ENCODE assay signal across 17 cellular contexts in the genomic region with DNA sequence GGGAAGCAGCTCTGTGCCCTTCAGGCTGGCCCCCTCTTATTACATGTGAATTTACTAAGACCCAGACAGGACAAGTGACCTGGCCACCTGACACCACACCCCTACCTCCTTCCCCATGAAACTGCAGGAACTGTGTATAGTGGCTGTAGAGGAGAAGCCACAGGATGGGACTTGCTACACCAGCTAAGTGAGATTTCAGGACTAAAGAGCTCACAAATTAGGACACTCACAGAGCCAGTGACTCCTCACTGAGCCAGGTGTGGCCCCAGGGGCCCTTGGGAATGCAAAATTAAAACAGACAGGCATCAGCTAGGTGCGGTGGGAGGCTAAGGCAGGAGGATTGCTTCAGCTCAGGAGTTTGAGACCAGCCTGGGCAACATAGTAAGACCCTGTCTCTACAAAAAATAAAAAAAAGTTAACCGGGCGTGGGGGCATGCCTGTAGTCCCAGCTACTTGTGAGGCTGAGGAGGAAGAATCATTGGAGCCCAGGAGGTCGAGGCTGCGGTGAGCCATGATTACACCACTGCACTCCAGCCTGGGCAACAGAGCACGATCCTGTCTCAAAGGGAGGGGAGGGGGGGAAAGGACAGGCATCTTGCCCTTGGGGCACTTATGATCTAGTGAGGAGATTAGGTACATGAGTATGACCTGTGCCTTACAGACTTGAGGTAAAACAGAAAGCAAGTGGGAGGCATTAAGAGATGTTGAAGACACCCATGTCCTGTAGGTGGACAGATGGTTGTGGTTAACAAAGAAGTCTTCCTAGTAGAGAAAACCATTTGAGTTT. TPM values are rescaled to one million over a fixed set of nuclear protein-coding genes. Genes with fewer than 3 reads are reported as not detected.
DNase-seq lines count a peak whose midpoint lies in the region; ATAC-seq, FAIRE-seq and TF ChIP-seq lines count a peak whose summit lies in the region.
"Had no signal": no experiment of that assay in that cellular context is flagged by ENCODE, and none has a peak within 500 bp of the region (broad histone marks: within the 10 kb centered on the region; RNA-seq: fewer than 3 reads in every experiment).

No MANE protein-coding gene starts in this region.

- peak overlapping the region; percentile 29 for H3K27ac Mint-ChIP-seq in central memory CD8-positive, alpha-beta T cell (ENCODE audit: low read depth)
- H3K27ac Mint-ChIP-seq in neural progenitor cell, result peak overlapping the region; percentile 22
- H3K27ac Mint-ChIP-seq in stimulated activated naive B cell treated with anti-CD40 and anti-IgM and Interleukin-4, amounts not matched to agents 10 μg/mL and 1 μg/mL and 100 μg/mL, for 72 hours, result peak overlapping the region; percentile 2

- H3K9me3 Mint-ChIP-seq in central memory CD8-positive, alpha-beta T cell, result no peaks in the 10 kb centered on the region
- H3K9me3 Mint-ChIP-seq in neural progenitor cell, result no peaks in the 10 kb centered on the region
- H3K9me3 Mint-ChIP-seq in stimulated activated naive B cell treated with anti-CD40 and anti-IgM and Interleukin-4, amounts not matched to agents 10 μg/mL and 1 μg/mL and 100 μg/mL, for 72 hours, result no peaks in the 10 kb centered on the region

- no peak overlapping the region for H3K4me2 ChIP-seq in HepG2 (ENCODE audit: low read depth, low read length)
- no peak overlapping the region for H3K4me2 ChIP-seq in neural progenitor cell
- H3K4me2 ChIP-seq: A549; BLaER1 treated with 17β-estradiol and CSF1 and Interleukin-3, amounts not matched to agents 10 nM and 100 nM had no signal

- H3K4me3 ChIP-seq in HepG2 (replicated peaks in 1 of 3; ENCODE audit: insufficient read depth in 1 of 3, low read depth in 2 of 3, low read length in 3 of 3) (no peak overlapping the region), right lobe of liver (no peak overlapping the region), neural progenitor cell (no peak overlapping the region)
- H3K4me3 ChIP-seq: A549; BLaER1 treated with 17β-estradiol and CSF1 and Interleukin-3, amounts not matched to agents 10 nM and 100 nM; Peyer's patch had no signal

- no peaks in the 10 kb centered on the region for H3K9me3 ChIP-seq in HepG2 (ENCODE audit: low read length)
- no peaks in the 10 kb centered on the region for H3K9me3 ChIP-seq in right lobe of liver
- H3K9me3 ChIP-seq in neural progenitor cell (ENCODE audit: low read depth), result no peaks in the 10 kb centered on the region
- H3K9me3 ChIP-seq: A549; BLaER1 treated with 17β-estradiol and CSF1 and Interleukin-3, amounts not matched to agents 10 nM and 100 nM; Peyer's patch had no signal

- WGBS in HepG2 (ENCODE audit: low lambda C conversion rate), result 95% methylated on average over 6 of the region's 6 CpGs
- WGBS in right lobe of liver (ENCODE audit: insufficient coverage, low coverage, low lambda C conversion rate, missing lambda C conversion rate), result 89% methylated on average over 6 of the region's 6 CpGs

- FAIRE-seq in HepG2 (lab: Jason Lieb, UNC), result no peak
- FAIRE-seq: A549 had no signal

- no peak for DNase-seq in HepG2 (ENCODE audit: low spot score)
- DNase-seq in right lobe of liver, result no peak
- no peak for DNase-seq in central memory CD8-positive, alpha-beta T cell (ENCODE audit: low spot score in 2 of 2)
- DNase-seq in neural progenitor cell (ENCODE audit: low spot score), result no peak
- no peak for DNase-seq in stimulated activated naive B cell treated with anti-CD40 and anti-IgM and Interleukin-4, amounts not matched to agents 10 μg/mL and 1 μg/mL and 100 μg/mL, for 72 hours
- DNase-seq in KG1 (lab: John Stamatoyannopoulos, UW), result no peak
- DNase-seq in NCI-H524 treated with DMSO at 0.1 percent for 48 hours (lab: John Stamatoyannopoulos, UW), result no peak
- DNase-seq in SKM-1 treated with dmso at 0.1 percent for 144 hours (lab: John Stamatoyannopoulos, UW; ENCODE audit: unreplicated experiment), result no peak
- DNase-seq: DMS79 treated with DMSO at 0.1 percent for 48 hours, KBM-7, NCI-H1436 treated with DMSO at 0.1 percent for 48 hours, NCI-H2029 treated with DMSO at 0.1 percent for 48 hours, Peyer's patch, SHP77 treated with DMSO at 0.1 percent for 48 hours had no signal

- no peak for TF ChIP-seq POLR2A in HepG2 (IDR thresholded peaks at IDR 0.05; ENCODE audit: insufficient read depth in 1 of 2, low read depth in 2 of 2, low read length in 2 of 2)
- no peak for TF ChIP-seq POLR2A in right lobe of liver (IDR thresholded peaks at IDR 0.05)

- H3K36me3 ChIP-seq in HepG2 (replicated peaks in 1 of 2; ENCODE audit: control insufficient read depth in 1 of 2, insufficient read depth in 2 of 2, low read length in 2 of 2), result peaks cover 10 to 13% of the 10 kb centered on the region in 2 experiments; a peak in 3 of 5 replicates
- no peaks in the 10 kb centered on the region for H3K36me3 ChIP-seq in right lobe of liver
- H3K36me3 ChIP-seq in neural progenitor cell, result no peaks in the 10 kb centered on the region
- H3K36me3 ChIP-seq: Peyer's patch had no signal

- peaks cover 5% of the 10 kb centered on the region for H3F3A ChIP-seq in neural progenitor cell (ENCODE audit: low read depth)

- H4K20me1 ChIP-seq in HepG2 (ENCODE audit: insufficient read depth, low read length) (no peaks in the 10 kb centered on the region), neural progenitor cell (ENCODE audit: low read depth) (peaks cover 3% of the 10 kb centered on the region)

- H3K4me1 Mint-ChIP-seq in central memory CD8-positive, alpha-beta T cell, result peaks cover 12% of the 10 kb centered on the region
- peaks cover 31% of the 10 kb centered on the region for H3K4me1 Mint-ChIP-seq in neural progenitor cell
- H3K4me1 Mint-ChIP-seq in stimulated activated naive B cell treated with anti-CD40 and anti-IgM and Interleukin-4, amounts not matched to agents 10 μg/mL and 1 μg/mL and 100 μg/mL, for 72 hours, result peaks cover 0 to 3% of the 10 kb centered on the region in 2 donors

- H2AFZ ChIP-seq in HepG2 (ENCODE audit: low read length) (no peak overlapping the region), neural progenitor cell (replicated peaks) (no peak overlapping the region)

- TF ChIP-seq CTCF in HepG2 (CRISPR knock-in tag; IDR thresholded peaks at IDR 0.05), result no peak
- no peak for TF ChIP-seq CTCF in right lobe of liver (IDR thresholded peaks at IDR 0.05)
- no peak for TF ChIP-seq CTCF in neural progenitor cell (IDR thresholded peaks at IDR 0.05)

- TF ChIP-seq EP300 in HepG2 (IDR thresholded peaks at IDR 0.05; ENCODE audit: low read depth in 2 of 2, low read length in 2 of 2) (no peak), HepG2 (CRISPR knock-in tag; IDR thresholded peaks at IDR 0.05; ENCODE audit: borderline replicate concordance) (no peak)

- intact Hi-C loops in HepG2 (cut with micrococcal nuclease; ENCODE audit: unreplicated experiment), result no loop called here
- intact Hi-C loops in right lobe of liver (cut with DNase I), result loop anchor here in 1 of 2 donors (10.0 kb wide), 1 partner anchor 243 kb away; no protein-coding TSS in a partner anchor

- H3K27me3 ChIP-seq in HepG2 (ENCODE audit: control insufficient read depth in 1 of 2, insufficient read depth in 2 of 2, low read length in 2 of 2), result no peaks in the 10 kb centered on the region
- no peaks in the 10 kb centered on the region for H3K27me3 ChIP-seq in right lobe of liver
- no peaks in the 10 kb centered on the region for H3K27me3 ChIP-seq in neural progenitor cell
- H3K27me3 ChIP-seq: BLaER1 treated with 17β-estradiol and CSF1 and Interleukin-3, amounts not matched to agents 10 nM and 100 nM; Peyer's patch had no signal

- peaks cover 42% of the 10 kb centered on the region for H3K4me1 ChIP-seq in HepG2 (ENCODE audit: insufficient read depth, low read length)
- H3K4me1 ChIP-seq in right lobe of liver, result peaks cover 0 to 20% (median 0%) of the 10 kb centered on the region in 4 donors
- H3K4me1 ChIP-seq in neural progenitor cell, result no peaks in the 10 kb centered on the region

- in situ Hi-C loops in HepG2 (cut with HindIII; ENCODE audit: extremely low pct_ligation_motif_present, low pct_unique_long_range_greater_than_20kb), result no loop called here

- H3K9ac ChIP-seq in HepG2 (ENCODE audit: insufficient read depth, low read depth, low read length), result no peak overlapping the region
- H3K9ac ChIP-seq in neural progenitor cell, result no peak overlapping the region

- CTCF ChIA-PET in HepG2 (lab: Yijun Ruan, JAX; ENCODE audit: low intra/inter-chr PET ratio, low total read pairs), result no interaction called here

- H3K27ac ChIP-seq in HepG2 (ENCODE audit: extremely low read length, insufficient read depth, low read length), result no peak overlapping the region
- H3K27ac ChIP-seq in right lobe of liver, result no peak overlapping the region
- H3K27ac ChIP-seq in neural progenitor cell, result no peak overlapping the region
- H3K27ac ChIP-seq: A549; BLaER1 treated with 17β-estradiol and CSF1 and Interleukin-3, amounts not matched to agents 10 nM and 100 nM; Peyer's patch had no signal

- no peaks in the 10 kb centered on the region for H3K79me2 ChIP-seq in HepG2 (ENCODE audit: insufficient read depth, low read length)
- H3K79me2 ChIP-seq in neural progenitor cell (ENCODE audit: low read depth), result no peaks in the 10 kb centered on the region

- no peaks in the 10 kb centered on the region for H3K36me3 Mint-ChIP-seq in central memory CD8-positive, alpha-beta T cell (ENCODE audit: insufficient read depth)
- peaks cover 7% of the 10 kb centered on the region for H3K36me3 Mint-ChIP-seq in neural progenitor cell
- H3K36me3 Mint-ChIP-seq in stimulated activated naive B cell treated with anti-CD40 and anti-IgM and Interleukin-4, amounts not matched to agents 10 μg/mL and 1 μg/mL and 100 μg/mL, for 72 hours, result no peaks in the 10 kb centered on the region

- ATAC-seq in HepG2 (no peak), right lobe of liver (no peak)
- no peak for ATAC-seq in central memory CD8-positive, alpha-beta T cell (replicated peaks; ENCODE audit: extremely low read depth, poor library complexity, severe bottlenecking)
- ATAC-seq in stimulated activated naive B cell treated with anti-CD40 and anti-IgM and Interleukin-4, amounts not matched to agents 10 μg/mL and 1 μg/mL and 100 μg/mL, for 72 hours (replicated peaks), result no peak
- ATAC-seq: A549, HCT116 had no signal

- no peak overlapping the region for H3K4me3 Mint-ChIP-seq in central memory CD8-positive, alpha-beta T cell
- H3K4me3 Mint-ChIP-seq in neural progenitor cell, result no peak overlapping the region
- H3K4me3 Mint-ChIP-seq in stimulated activated naive B cell treated with anti-CD40 and anti-IgM and Interleukin-4, amounts not matched to agents 10 μg/mL and 1 μg/mL and 100 μg/mL, for 72 hours, result no peak overlapping the region

- no TSS peak for BruUV-seq in HepG2 (replicated peaks; lab: Mats Ljungman, UMichigan)

- H3K27me3 Mint-ChIP-seq in central memory CD8-positive, alpha-beta T cell, result no peaks in the 10 kb centered on the region
- H3K27me3 Mint-ChIP-seq in neural progenitor cell (ENCODE audit: insufficient read depth, low read depth), result peaks cover 5% of the 10 kb centered on the region
- no peaks in the 10 kb centered on the region for H3K27me3 Mint-ChIP-seq in stimulated activated naive B cell treated with anti-CD40 and anti-IgM and Interleukin-4, amounts not matched to agents 10 μg/mL and 1 μg/mL and 100 μg/mL, for 72 hours

- POLR2A ChIA-PET in HepG2 (lab: Yijun Ruan, JAX), result interaction anchor here (1.5 kb wide), 1 partner anchor 87 kb away, joined by 5 read pairs; no protein-coding TSS in a partner anchor

- no peak for TF ChIP-seq RAD21 in HepG2 (CRISPR knock-in tag; IDR thresholded peaks at IDR 0.05)

RNA-seq across cellular contexts. Expression of a gene that starts 23.2 kb away (rescaled TPM):
- total RNA-seq in HepG2 (2016; rRNA removed; fragmentation: Illumina TruSeq; extraction: Trizol), result 21.0 and 25.5 TPM in 2 replicates
- 4.5 and 4.8 TPM in 2 replicates for total RNA-seq in HepG2 (2016; cell fraction: cytosol; rRNA removed; fragmentation: Illumina TruSeq; extraction: Trizol; ENCODE audit: low read depth)
- 19.0 and 26.0 TPM in 2 replicates for total RNA-seq in HepG2 (2016; cell fraction: insoluble cytoplasmic fraction; rRNA removed; fragmentation: Illumina TruSeq; extraction: Trizol)
- 20.6 and 21.0 TPM in 2 replicates for total RNA-seq in HepG2 (2016; cell fraction: membrane; rRNA removed; fragmentation: Illumina TruSeq; extraction: Trizol)
- total RNA-seq in HepG2 (2016; cell fraction: nucleus; rRNA removed; fragmentation: Illumina TruSeq; extraction: Trizol), result 15.5 and 17.7 TPM in 2 replicates
- polyA plus RNA-seq in HepG2 (2011; rRNA removed), result 44.1 and 45.7 TPM in 2 replicates
- 30.8 and 42.8 TPM in 2 replicates for polyA plus RNA-seq in HepG2 (2011; cell fraction: cytosol; rRNA removed)
- polyA plus RNA-seq in HepG2 (2011; cell fraction: nucleus; rRNA removed), result 50.7 and 72.8 TPM in 2 replicates
- 18.6 and 23.1 TPM in 2 replicates for polyA plus RNA-seq in HepG2 (2012)
- polyA plus RNA-seq in HepG2 (2016; cell fraction: cytosol; fragmentation: Illumina TruSeq; extraction: Trizol; ENCODE audit: low read depth), result 5.2 and 5.4 TPM in 2 replicates
- 26.4 and 31.7 TPM in 2 replicates for polyA plus RNA-seq in HepG2 (2016; cell fraction: insoluble cytoplasmic fraction; fragmentation: Illumina TruSeq; extraction: Trizol; ENCODE audit: low read depth)
- polyA plus RNA-seq in HepG2 (2016; cell fraction: membrane; fragmentation: Illumina TruSeq; extraction: Trizol; ENCODE audit: low read depth), result 19.0 and 19.4 TPM in 2 replicates
- polyA plus RNA-seq in HepG2 (2016; cell fraction: nucleus; fragmentation: Illumina TruSeq; extraction: Trizol; ENCODE audit: insufficient read depth, low read depth), result 33.8 and 35.3 TPM in 2 replicates
- polyA minus RNA-seq in HepG2 (2011; rRNA and poly(A)+ RNA removed; ENCODE audit: low replicate concordance), result 59.4 and 75.9 TPM in 2 replicates
- 19.9 and 20.3 TPM in 2 replicates for polyA minus RNA-seq in HepG2 (2011; cell fraction: cytosol; rRNA and poly(A)+ RNA removed)
- polyA minus RNA-seq in HepG2 (2011; cell fraction: nucleus; rRNA and poly(A)+ RNA removed), result 20.2 and 21.3 TPM in 2 replicates
- 10 to 100 TPM in 4 of 6 experiments, 1 to 10 TPM in 2; 4.9 to 17.0 (median 11.3) TPM for total RNA-seq in right lobe of liver
- 15.0 and 35.6 TPM in 2 replicates for total RNA-seq in neural progenitor cell (ENCODE audit: low replicate concordance)

RNA-seq across cellular contexts. Expression of a gene that starts 34.1 kb away (rescaled TPM):
- total RNA-seq in HepG2 (2016; rRNA removed; fragmentation: Illumina TruSeq; extraction: Trizol), result 10.5 and 11.4 TPM in 2 replicates
- 2.5 and 3.7 TPM in 2 replicates for total RNA-seq in HepG2 (2016; cell fraction: cytosol; rRNA removed; fragmentation: Illumina TruSeq; extraction: Trizol; ENCODE audit: low read depth)
- total RNA-seq in HepG2 (2016; cell fraction: insoluble cytoplasmic fraction; rRNA removed; fragmentation: Illumina TruSeq; extraction: Trizol), result 8.8 and 14.5 TPM in 2 replicates
- 3.3 and 4.2 TPM in 2 replicates for total RNA-seq in HepG2 (2016; cell fraction: membrane; rRNA removed; fragmentation: Illumina TruSeq; extraction: Trizol)
- total RNA-seq in HepG2 (2016; cell fraction: nucleus; rRNA removed; fragmentation: Illumina TruSeq; extraction: Trizol), result 18.4 and 18.7 TPM in 2 replicates
- polyA plus RNA-seq in HepG2 (2011; rRNA removed), result 13.7 and 15.3 TPM in 2 replicates
- 4.9 and 5.0 TPM in 2 replicates for polyA plus RNA-seq in HepG2 (2011; cell fraction: cytosol; rRNA removed)
- polyA plus RNA-seq in HepG2 (2011; cell fraction: nucleus; rRNA removed), result 123 and 139 TPM in 2 replicates
- polyA plus RNA-seq in HepG2 (2012), result 9.9 and 12.7 TPM in 2 replicates
- 1.2 and 1.5 TPM in 2 replicates for polyA plus RNA-seq in HepG2 (2016; cell fraction: cytosol; fragmentation: Illumina TruSeq; extraction: Trizol; ENCODE audit: low read depth)
- polyA plus RNA-seq in HepG2 (2016; cell fraction: insoluble cytoplasmic fraction; fragmentation: Illumina TruSeq; extraction: Trizol; ENCODE audit: low read depth), result 6.8 and 7.5 TPM in 2 replicates
- 1.9 and 2.7 TPM in 2 replicates for polyA plus RNA-seq in HepG2 (2016; cell fraction: membrane; fragmentation: Illumina TruSeq; extraction: Trizol; ENCODE audit: low read depth)
- polyA plus RNA-seq in HepG2 (2016; cell fraction: nucleus; fragmentation: Illumina TruSeq; extraction: Trizol; ENCODE audit: insufficient read depth, low read depth), result 44.2 and 47.7 TPM in 2 replicates
- 19.3 and 22.3 TPM in 2 replicates for polyA minus RNA-seq in HepG2 (2011; rRNA and poly(A)+ RNA removed; ENCODE audit: low replicate concordance)
- polyA minus RNA-seq in HepG2 (2011; cell fraction: cytosol; rRNA and poly(A)+ RNA removed), result 4.7 and 5.5 TPM in 2 replicates
- polyA minus RNA-seq in HepG2 (2011; cell fraction: nucleus; rRNA and poly(A)+ RNA removed), result 30.8 and 32.9 TPM in 2 replicates
- total RNA-seq in right lobe of liver, result 10 to 100 TPM; 14.4 to 17.7 (median 15.2) TPM
- total RNA-seq in neural progenitor cell (ENCODE audit: low replicate concordance), result 14.1 and 25.9 TPM in 2 replicates
